Comparison of ENCODE assay signal across 23 cellular contexts in the genomic region with DNA sequence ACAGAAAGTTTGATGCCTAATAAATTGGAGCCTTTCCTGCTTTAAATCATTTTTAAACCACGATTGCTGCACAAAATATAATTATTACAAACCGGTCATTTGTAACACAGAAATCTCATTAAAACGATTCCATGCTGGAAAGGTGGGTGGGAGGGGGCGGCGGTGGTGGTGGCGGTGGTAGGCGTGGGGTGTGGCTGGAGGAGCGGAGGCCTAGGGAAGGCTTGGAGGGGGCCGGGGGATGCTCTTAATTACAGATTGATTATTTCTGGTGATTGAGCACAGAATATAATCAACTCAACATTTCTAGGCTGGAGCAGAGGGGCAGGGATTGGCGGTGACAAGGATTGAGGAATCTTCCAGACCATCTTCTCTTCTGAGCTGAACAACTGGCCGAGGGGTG.
DNase-seq lines count a peak whose midpoint lies in the region; ATAC-seq and TF ChIP-seq lines count a peak whose summit lies in the region.
"Had no signal": no experiment of that assay in that cellular context is flagged by ENCODE, and none has a peak within 500 bp of the region (broad histone marks: within the 10 kb centered on the region; RNA-seq: fewer than 3 reads in every experiment).

No MANE protein-coding gene starts in this region.

- no peaks in the 10 kb centered on the region for H4K20me1 ChIP-seq in osteoblast (ENCODE audit: insufficient read depth, low read length)
- H4K20me1 ChIP-seq: BLaER1 had no signal

- H3K27me3 Mint-ChIP-seq in brain = peaks cover 3% of the 10 kb centered on the region
- peaks cover 7% of the 10 kb centered on the region for H3K27me3 Mint-ChIP-seq in activated naive CD8-positive, alpha-beta T cell treated with anti-CD3 and anti-CD28 coated beads for 36 hours

- H3K79me2 ChIP-seq in osteoblast (ENCODE audit: insufficient read depth, low read length) = no peaks in the 10 kb centered on the region

- ATAC-seq in HG03135 (IDR thresholded peaks at IDR 0.05; ENCODE audit: unreplicated experiment) = no peak
- ATAC-seq: GM12878 had no signal

- no peaks in the 10 kb centered on the region for H3K36me3 Mint-ChIP-seq in brain
- no peaks in the 10 kb centered on the region for H3K36me3 Mint-ChIP-seq in activated naive CD8-positive, alpha-beta T cell treated with anti-CD3 and anti-CD28 coated beads for 36 hours
- H3K36me3 Mint-ChIP-seq: CD14-positive monocyte; CD4-positive, alpha-beta memory T cell; CD4-positive, CD25-positive, alpha-beta regulatory T cell; CD8-positive, alpha-beta memory T cell had no signal

- H3K4me3 ChIP-seq in osteoblast (ENCODE audit: insufficient read depth, low read length) = no peak overlapping the region
- H3K4me3 ChIP-seq: BLaER1, GM12878 had no signal

- no peaks in the 10 kb centered on the region for H3K4me1 ChIP-seq in osteoblast (ENCODE audit: insufficient read depth, low read length)

- no peaks in the 10 kb centered on the region for H3K36me3 ChIP-seq in osteoblast (ENCODE audit: insufficient read depth, low read length)
- H3K36me3 ChIP-seq: BE2C, BLaER1 had no signal

- no peak for TF ChIP-seq CTCF in brain (conservative IDR thresholded peaks at IDR 0.05)
- TF ChIP-seq CTCF in osteoblast (IDR thresholded peaks at IDR 0.05; ENCODE audit: extremely low read depth, low read depth, low read length) = no peak

- peak overlapping the region in 3 of 5 experiments; percentile 58 to 78 (median 78) for H3K27ac Mint-ChIP-seq in brain
- H3K27ac Mint-ChIP-seq in activated naive CD8-positive, alpha-beta T cell treated with anti-CD3 and anti-CD28 coated beads for 36 hours = no peak overlapping the region
- H3K27ac Mint-ChIP-seq: CD14-positive monocyte; CD4-positive, alpha-beta memory T cell; CD4-positive, CD25-positive, alpha-beta regulatory T cell; CD8-positive, alpha-beta memory T cell had no signal

- no peak overlapping the region for H3K4me3 Mint-ChIP-seq in brain
- no peak overlapping the region for H3K4me3 Mint-ChIP-seq in activated naive CD8-positive, alpha-beta T cell treated with anti-CD3 and anti-CD28 coated beads for 36 hours
- H3K4me3 Mint-ChIP-seq: CD14-positive monocyte; CD4-positive, alpha-beta memory T cell; CD4-positive, CD25-positive, alpha-beta regulatory T cell; CD8-positive, alpha-beta memory T cell had no signal

- peaks cover 11% of the 10 kb centered on the region for H3K27me3 ChIP-seq in osteoblast (ENCODE audit: insufficient read depth, low read length)
- H3K27me3 ChIP-seq: BE2C, BLaER1 had no signal

- DNase-seq in osteoblast (ENCODE audit: insufficient read length, low spot score, missing footprints) (peak; percentile 14), NCI-H748 (lab: John Stamatoyannopoulos, UW; ENCODE audit: unreplicated experiment) (no peak)
- DNase-seq in activated naive CD8-positive, alpha-beta T cell treated with anti-CD3 and anti-CD28 coated beads for 36 hours = no peak
- DNase-seq: 8988T; ACHN; BE2C; C1 segment of cervical spinal cord; CD4-positive, alpha-beta memory T cell; CD4-positive, CD25-positive, alpha-beta regulatory T cell; CD8-positive, alpha-beta memory T cell; COR-L47; DMS 273 treated with DMSO at 0.1 percent for 48 hours; DMS153; DMS53; DMS79; DND-41; EL; GDM1 had no signal

- H3K4me1 Mint-ChIP-seq in brain = peaks cover 83% of the 10 kb centered on the region
- no peaks in the 10 kb centered on the region for H3K4me1 Mint-ChIP-seq in activated naive CD8-positive, alpha-beta T cell treated with anti-CD3 and anti-CD28 coated beads for 36 hours
- H3K4me1 Mint-ChIP-seq: CD14-positive monocyte; CD4-positive, alpha-beta memory T cell; CD4-positive, CD25-positive, alpha-beta regulatory T cell; CD8-positive, alpha-beta memory T cell had no signal

- peaks cover 0 to 2% (median 0%) of the 10 kb centered on the region in 5 experiments for H3K9me3 Mint-ChIP-seq in brain
- no peaks in the 10 kb centered on the region for H3K9me3 Mint-ChIP-seq in activated naive CD8-positive, alpha-beta T cell treated with anti-CD3 and anti-CD28 coated beads for 36 hours
- H3K9me3 Mint-ChIP-seq: CD14-positive monocyte; CD4-positive, alpha-beta memory T cell; CD8-positive, alpha-beta memory T cell had no signal

- H3K4me2 ChIP-seq in osteoblast (ENCODE audit: insufficient read depth, low read length) = no peak overlapping the region
- H3K4me2 ChIP-seq: BLaER1 had no signal

- H3K9me3 ChIP-seq in osteoblast (ENCODE audit: low read depth, low read length) = no peaks in the 10 kb centered on the region
- H3K9me3 ChIP-seq: BE2C, BLaER1 had no signal

- H2AFZ ChIP-seq in osteoblast (ENCODE audit: low read length) = no peak overlapping the region

- H3K27ac ChIP-seq in osteoblast (ENCODE audit: low read depth, low read length) = no peak overlapping the region
- H3K27ac ChIP-seq: BLaER1 had no signal
